In the genomic region with DNA sequence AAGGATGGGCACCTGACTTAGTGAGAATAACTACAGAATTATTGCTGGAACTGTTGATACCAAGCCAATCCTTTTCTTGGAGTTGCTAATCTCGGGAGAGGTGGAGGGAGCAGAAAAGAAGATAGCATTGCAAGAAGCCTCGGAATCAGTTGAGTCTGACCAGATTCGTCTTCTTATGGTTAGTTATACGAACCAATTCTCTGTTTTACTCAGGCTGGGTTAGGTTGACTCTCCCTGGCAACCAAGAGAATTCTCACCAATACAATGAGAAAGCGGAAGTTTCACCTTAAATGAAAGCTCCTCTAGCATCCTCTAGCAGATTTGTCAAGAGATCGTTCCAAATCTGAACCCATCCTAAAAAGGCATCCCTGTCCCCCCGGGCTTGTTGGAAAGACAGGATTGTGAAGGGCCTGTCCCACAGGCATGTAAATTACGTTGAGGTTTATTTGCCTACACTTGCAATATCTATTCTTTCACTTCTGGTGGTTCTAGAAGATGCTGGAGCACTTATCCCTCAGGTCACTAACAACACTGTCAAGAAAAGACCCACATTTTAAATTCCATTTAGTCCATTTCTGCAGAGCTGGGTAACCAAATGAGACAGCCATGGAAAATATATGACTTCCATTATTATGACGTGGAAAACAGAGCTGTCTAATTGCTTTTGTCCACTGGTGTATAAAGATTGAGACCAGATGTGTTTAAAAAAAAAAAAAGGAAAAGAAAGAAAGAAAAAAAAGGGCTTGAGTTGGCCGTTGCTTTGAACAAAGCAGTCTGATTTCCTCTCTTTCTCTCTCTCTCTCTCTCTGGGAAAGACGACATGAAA, we compare ENCODE assay signal across 8 cellular contexts. TPM values are rescaled to one million over a fixed set of nuclear protein-coding genes. Genes with fewer than 3 reads are reported as not detected.
A peak's percentile ranks its signal among the peaks of the same experiment; 100 is the strongest.
DNase-seq lines count a peak whose midpoint lies in the region; ATAC-seq and TF ChIP-seq lines count a peak whose summit lies in the region.

No MANE protein-coding gene starts in this region.

- H3K4me2 ChIP-seq in MM.1S (ENCODE audit: low read depth, low read length) = peak overlapping the region; percentile 45

- CTCF ChIA-PET in Caco-2 (lab: Charles Lee) = no interaction called here

- intact Hi-C loops in Caco-2 (cut with micrococcal nuclease; ENCODE audit: unreplicated experiment) = loop anchor here (10.0 kb wide), 1 partner anchor 238 kb away; no protein-coding TSS in a partner anchor

- H3K4me1 Mint-ChIP-seq in Caco-2 (ENCODE audit: low read depth, unreplicated experiment) = no peaks in the 10 kb centered on the region

- TF ChIP-seq CTCF in GM13976 (IDR thresholded peaks at IDR 0.05; ENCODE audit: borderline replicate concordance, control extremely low read depth, extremely low read depth, insufficient read depth, missing control alignments) (no peak), MM.1S (IDR thresholded peaks at IDR 0.05; ENCODE audit: low read length) (no peak), Caco-2 (IDR thresholded peaks at IDR 0.05; ENCODE audit: insufficient read depth in 1 of 2, low read depth in 1 of 2, low read length in 1 of 2, severe bottlenecking in 1 of 2, unreplicated experiment in 1 of 2) (no peak)

- no peaks in the 10 kb centered on the region for H3K36me3 ChIP-seq in MM.1S (replicated peaks; ENCODE audit: insufficient read depth, low read length)
- H3K36me3 ChIP-seq in muscle layer of colon (ENCODE audit: insufficient read depth, low read length) = no peaks in the 10 kb centered on the region
- H3K36me3 ChIP-seq in Caco-2 (ENCODE audit: control insufficient read depth, insufficient read depth, low read length) = no peaks in the 10 kb centered on the region

- no peaks in the 10 kb centered on the region for H3K36me3 Mint-ChIP-seq in Caco-2 (ENCODE audit: insufficient read depth, unreplicated experiment)

- H3K9me2 ChIP-seq in MM.1S (replicated peaks; ENCODE audit: insufficient read depth, low read length) = no peaks in the 10 kb centered on the region

- H3K9ac ChIP-seq in MM.1S (ENCODE audit: low read length) (no peak overlapping the region), muscle layer of colon (ENCODE audit: low read length) (peak overlapping the region; percentile 21)

- H3K4me3 ChIP-seq in MM.1S (ENCODE audit: low read length) = peak overlapping the region; percentile 10
- peak overlapping the region in 1 of 2 donors; percentile 63 for H3K4me3 ChIP-seq in muscle layer of colon (ENCODE audit: low read depth in 1 of 2, low read length in 2 of 2)
- no peak overlapping the region for H3K4me3 ChIP-seq in Caco-2 (ENCODE audit: low read depth, low read length)

- POLR2A ChIA-PET in Caco-2 (lab: Charles Lee) = no interaction called here

- H3K27me3 ChIP-seq in MM.1S (replicated peaks; ENCODE audit: insufficient read depth, low read length) = no peaks in the 10 kb centered on the region
- H3K27me3 ChIP-seq in muscle layer of colon (ENCODE audit: control insufficient read depth in 1 of 2, insufficient read depth in 2 of 2, low read length in 2 of 2) = no peaks in the 10 kb centered on the region
- no peaks in the 10 kb centered on the region for H3K27me3 ChIP-seq in Caco-2 (replicated peaks; ENCODE audit: control insufficient read depth, insufficient read depth, low read length)

- no peaks in the 10 kb centered on the region for H3K27me3 Mint-ChIP-seq in Caco-2 (ENCODE audit: insufficient read depth, unreplicated experiment)

- DNase-seq in GM13976 (ENCODE audit: low spot score) (peak; percentile 81), MM.1S (no peak), RKO (ENCODE audit: low spot score) (no peak), COLO829 (ENCODE audit: low spot score) (no peak), Caco-2 (no peak)
- DNase-seq in central memory CD4-positive, alpha-beta T cell = no peak

- no TSS peak for BruUV-seq in Caco-2 (replicated peaks; lab: Mats Ljungman, UMichigan)

- no peaks in the 10 kb centered on the region for H4K20me1 ChIP-seq in MM.1S (ENCODE audit: insufficient read depth, low read length)

- H3K27ac ChIP-seq in MM.1S (ENCODE audit: low read length) = no peak overlapping the region
- no peak overlapping the region for H3K27ac ChIP-seq in muscle layer of colon (ENCODE audit: low read depth, low read length)

- peak; percentile 81 for ATAC-seq in GM21619 (IDR thresholded peaks at IDR 0.05; ENCODE audit: unreplicated experiment)

- H3K4me1 ChIP-seq in MM.1S (ENCODE audit: low read length) (peaks cover 7% of the 10 kb centered on the region; the same call in 1 of the 2 replicates), muscle layer of colon (ENCODE audit: insufficient read depth, low read length) (no peaks in the 10 kb centered on the region), Caco-2 (no peaks in the 10 kb centered on the region)

- in situ Hi-C loops in GM13976 (cut with MboI; ENCODE audit: low sequenced_read_pairs, unreplicated experiment) = no loop called here

- H3F3A ChIP-seq in MM.1S (ENCODE audit: insufficient read depth, low read length) = no peaks in the 10 kb centered on the region

- H3K9me3 ChIP-seq in MM.1S (replicated peaks; ENCODE audit: insufficient read depth, low read length) (no peaks in the 10 kb centered on the region), muscle layer of colon (ENCODE audit: low read length) (no peaks in the 10 kb centered on the region), Caco-2 (no peaks in the 10 kb centered on the region)

- no peaks in the 10 kb centered on the region for H3K9me3 Mint-ChIP-seq in Caco-2 (ENCODE audit: unreplicated experiment)

- no peak overlapping the region for H3K4me3 Mint-ChIP-seq in Caco-2 (ENCODE audit: unreplicated experiment)

- peak overlapping the region; percentile 42 for H2AFZ ChIP-seq in MM.1S (ENCODE audit: low read length)

- H3K27ac Mint-ChIP-seq in Caco-2 (ENCODE audit: unreplicated experiment) = no peak overlapping the region

- H3K79me2 ChIP-seq in MM.1S (ENCODE audit: low read length) = no peaks in the 10 kb centered on the region

RNA-seq across cellular contexts. Expression of a gene that starts 43.3 kb away (rescaled TPM):
- 98.6 and 104 TPM in 2 replicates for total RNA-seq in Caco-2 (2022)
